Comparison of ENCODE assay signal across 2 cellular contexts in genomic region chr1:150371110-150371509, GRCh38.
TF ChIP-seq lines count a peak whose summit lies in the region.

No MANE protein-coding gene starts in this region.

TF ChIP-seq in K562, 482 proteins besides CTCF, POLR2A, EP300 and RAD21:
- TF ChIP-seq U2AF2 (optimal IDR thresholded peaks at IDR 0.05; ENCODE audit: low read depth, low read length) (no peak), BRF2 (IDR thresholded peaks at IDR 0.05; ENCODE audit: borderline replicate concordance, insufficient read depth, insufficient read length) (no peak), ZNF23 (CRISPR knock-in tag; IDR thresholded peaks at IDR 0.05) (no peak), NCOR1 (IDR thresholded peaks at IDR 0.05) (no peak), ADNP (tag; IDR thresholded peaks at IDR 0.05) (0 out of 2 replicates have a peak, but pooled peaks have one; percentile 46), RBM25 (IDR thresholded peaks at IDR 0.05; ENCODE audit: low read depth, low read length, severe bottlenecking) (peak; percentile 70), CBFA2T3 (IDR thresholded peaks at IDR 0.05) (no peak), BCOR (IDR thresholded peaks at IDR 0.05) (peak; percentile 49; the same call in 1 of the 2 replicates), CHD4 (IDR thresholded peaks at IDR 0.05; ENCODE audit: insufficient read depth, insufficient replicate concordance, low read depth, low read length, poor library complexity, severe bottlenecking) (peak; percentile 40), ZNF445 (CRISPR knock-in tag; IDR thresholded peaks at IDR 0.05; ENCODE audit: low read depth) (no peak), YBX1 (IDR thresholded peaks at IDR 0.05) (no peak), BDP1 (IDR thresholded peaks at IDR 0.05; ENCODE audit: insufficient read depth, insufficient read length) (no peak), SMARCA5 (IDR thresholded peaks at IDR 0.05) (0 out of 2 replicates have a peak, but pooled peaks have one; percentile 26), ZNF778 (CRISPR knock-in tag; IDR thresholded peaks at IDR 0.05) (no peak), ZBTB7A (IDR thresholded peaks at IDR 0.05; ENCODE audit: borderline replicate concordance, control insufficient read depth, low read depth, low read length) (no peak), ZNF121 (CRISPR knock-in tag; conservative IDR thresholded peaks at IDR 0.05) (no peak)

TF ChIP-seq in SK-N-SH, 30 proteins besides CTCF, POLR2A, EP300 and RAD21:
- TF ChIP-seq CHD2 (IDR thresholded peaks at IDR 0.05; ENCODE audit: low read length, partially characterized antibody): no peak
- TF ChIP-seq RCOR1 (IDR thresholded peaks at IDR 0.05; ENCODE audit: low read length): no peak
